9 cellular contexts compared by ENCODE assay signal in the genomic region with DNA sequence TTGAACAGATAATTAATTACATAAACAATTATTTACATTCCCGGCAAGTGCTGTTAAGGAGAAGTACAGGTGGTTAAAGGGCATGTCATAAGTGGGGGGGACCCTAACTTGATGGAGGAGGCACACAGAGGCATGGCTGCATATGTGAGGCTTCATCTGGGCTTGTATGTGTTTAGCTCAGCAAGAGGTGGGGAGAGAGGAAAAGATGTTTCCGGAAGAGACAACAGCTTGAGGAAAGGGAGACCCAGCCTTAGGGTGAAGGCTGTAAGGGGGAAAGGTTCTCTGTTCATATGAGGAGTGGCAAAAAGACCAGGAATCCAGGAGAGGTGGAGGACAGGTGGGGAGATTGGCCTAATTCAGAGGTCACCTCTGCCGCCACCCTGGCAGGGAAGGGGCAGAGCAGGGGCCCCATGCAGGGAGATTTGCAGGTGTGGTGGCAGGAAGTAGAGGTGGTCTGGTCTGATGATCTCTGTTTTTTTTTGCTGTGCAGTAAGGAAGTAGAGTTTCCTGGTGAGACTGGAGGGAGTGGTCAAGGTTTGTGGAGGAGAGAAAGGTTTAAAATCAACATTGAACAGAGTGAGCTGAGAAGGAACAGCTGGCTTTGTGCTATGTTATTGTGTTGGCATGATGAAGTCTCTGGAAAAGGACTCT. TPM values are rescaled to one million over a fixed set of nuclear protein-coding genes. Genes with fewer than 3 reads are reported as not detected.
DNase-seq lines count a peak whose midpoint lies in the region; ATAC-seq and TF ChIP-seq lines count a peak whose summit lies in the region.
"Had no signal": no experiment of that assay in that cellular context is flagged by ENCODE, and none has a peak within 500 bp of the region (broad histone marks: within the 10 kb centered on the region; RNA-seq: fewer than 3 reads in every experiment).

No MANE protein-coding gene starts in this region.

- TF ChIP-seq POLR2A in uterus (IDR thresholded peaks at IDR 0.05): no peak

- H3K9me3 ChIP-seq in uterus: no peaks in the 10 kb centered on the region
- H3K9me3 ChIP-seq: neutrophil had no signal

- H3K27ac Mint-ChIP-seq in activated T-cell treated with anti-CD3 and anti-CD28 coated beads, Interleukin-2, amount 50 U/mL, for 72 hours: peak overlapping the region; percentile 96
- peak overlapping the region; percentile 90 for H3K27ac Mint-ChIP-seq in stimulated activated naive B cell treated with anti-CD40 and anti-IgM and Interleukin-4, amounts not matched to agents 10 μg/mL and 1 μg/mL and 100 μg/mL, for 72 hours

- peaks cover 86% of the 10 kb centered on the region for H3K4me1 Mint-ChIP-seq in activated T-cell treated with anti-CD3 and anti-CD28 coated beads, Interleukin-2, amount 50 U/mL, for 72 hours (ENCODE audit: low read depth)
- H3K4me1 Mint-ChIP-seq in stimulated activated naive B cell treated with anti-CD40 and anti-IgM and Interleukin-4, amounts not matched to agents 10 μg/mL and 1 μg/mL and 100 μg/mL, for 72 hours: peaks cover 73 to 94% of the 10 kb centered on the region in 2 donors

- peak in 1 of 2 donors; percentile 40 for DNase-seq in activated T-cell treated with anti-CD3 and anti-CD28 coated beads, Interleukin-2, amount 50 U/mL, for 72 hours
- DNase-seq in activated T-cell treated with anti-CD3 and anti-CD28 coated beads for 4 hours: no peak
- DNase-seq in RPMI8226: peak; percentile 88
- DNase-seq in stimulated activated naive B cell treated with anti-CD40 and anti-IgM and Interleukin-4, amounts not matched to agents 10 μg/mL and 1 μg/mL and 100 μg/mL, for 72 hours: peak; percentile 20
- no peak for DNase-seq in uterus
- no peak for DNase-seq in A172 (ENCODE audit: low spot score)
- DNase-seq in AG08395 (ENCODE audit: low spot score): no peak

- H3K4me1 ChIP-seq in uterus: no peaks in the 10 kb centered on the region

- ATAC-seq in activated T-cell treated with anti-CD3 and anti-CD28 coated beads, Interleukin-2, amount 50 U/mL, for 72 hours (replicated peaks in 1 of 2): peak; percentile 42 to 62
- ATAC-seq in HG02870 (IDR thresholded peaks at IDR 0.05; ENCODE audit: unreplicated experiment): peak; percentile 81
- peak; percentile 68 to 69 for ATAC-seq in stimulated activated naive B cell treated with anti-CD40 and anti-IgM and Interleukin-4, amounts not matched to agents 10 μg/mL and 1 μg/mL and 100 μg/mL, for 72 hours (replicated peaks)

- H3K27me3 Mint-ChIP-seq in activated T-cell treated with anti-CD3 and anti-CD28 coated beads, Interleukin-2, amount 50 U/mL, for 72 hours (ENCODE audit: low read depth): no peaks in the 10 kb centered on the region
- no peaks in the 10 kb centered on the region for H3K27me3 Mint-ChIP-seq in stimulated activated naive B cell treated with anti-CD40 and anti-IgM and Interleukin-4, amounts not matched to agents 10 μg/mL and 1 μg/mL and 100 μg/mL, for 72 hours

- H3K9me3 Mint-ChIP-seq in activated T-cell treated with anti-CD3 and anti-CD28 coated beads, Interleukin-2, amount 50 U/mL, for 72 hours: no peaks in the 10 kb centered on the region
- no peaks in the 10 kb centered on the region for H3K9me3 Mint-ChIP-seq in stimulated activated naive B cell treated with anti-CD40 and anti-IgM and Interleukin-4, amounts not matched to agents 10 μg/mL and 1 μg/mL and 100 μg/mL, for 72 hours

- peak overlapping the region; percentile 70 to 77 for H3K4me3 Mint-ChIP-seq in activated T-cell treated with anti-CD3 and anti-CD28 coated beads, Interleukin-2, amount 50 U/mL, for 72 hours
- peak overlapping the region; percentile 61 to 65 for H3K4me3 Mint-ChIP-seq in stimulated activated naive B cell treated with anti-CD40 and anti-IgM and Interleukin-4, amounts not matched to agents 10 μg/mL and 1 μg/mL and 100 μg/mL, for 72 hours

- intact Hi-C loops in uterus (cut with DNase I; ENCODE audit: low total_unique reads): no loop called here

- H3K36me3 ChIP-seq in uterus: no peaks in the 10 kb centered on the region
- H3K36me3 ChIP-seq: neutrophil had no signal

- no peak for TF ChIP-seq CTCF in uterus (IDR thresholded peaks at IDR 0.05)

- H3K4me3 ChIP-seq in uterus: no peak overlapping the region

- H3K27ac ChIP-seq in uterus: no peak overlapping the region
- H3K27ac ChIP-seq: neutrophil had no signal

- H3K36me3 Mint-ChIP-seq in activated T-cell treated with anti-CD3 and anti-CD28 coated beads, Interleukin-2, amount 50 U/mL, for 72 hours (ENCODE audit: insufficient read depth in 2 of 2): peaks cover 0 to 2% of the 10 kb centered on the region in 2 donors
- peaks cover 8 to 27% of the 10 kb centered on the region in 2 donors for H3K36me3 Mint-ChIP-seq in stimulated activated naive B cell treated with anti-CD40 and anti-IgM and Interleukin-4, amounts not matched to agents 10 μg/mL and 1 μg/mL and 100 μg/mL, for 72 hours

- no peaks in the 10 kb centered on the region for H3K27me3 ChIP-seq in uterus
- H3K27me3 ChIP-seq: neutrophil had no signal

RNA-seq across cellular contexts. Expression of a gene that starts 9.0 kb away (rescaled TPM):
- total RNA-seq in activated T-cell treated with anti-CD3 and anti-CD28 coated beads, Interleukin-2, amount 50 U/mL, for 72 hours: 10 to 100 TPM; 28.8 to 38.6 TPM
- total RNA-seq in uterus: 10 to 100 TPM; 17.1 to 98.6 (median 53.3) TPM
- 9.4 and 9.5 TPM in 2 replicates for total RNA-seq in A172 (2014; rRNA removed; shearing (Covaris generic))

Comparison
In these comparisons a context has a peak if more than half of its experiments do, and no peak if none do; other contexts are left out.
1. DNase-seq: peak in RPMI8226 (single experiment) and stimulated activated naive B cell treated with anti-CD40 and anti-IgM and Interleukin-4, amounts not matched to agents 10 μg/mL and 1 μg/mL and 100 μg/mL, for 72 hours (single experiment); none in activated T-cell treated with anti-CD3 and anti-CD28 coated beads for 4 hours (single experiment), uterus (0 of 2), A172 (single experiment) and AG08395 (single experiment).
2. Peak in every context shown above with its lines, with median percentiles within 50 percentile points of each other: ATAC-seq.